14 cellular contexts compared by ENCODE assay signal in the genomic region with DNA sequence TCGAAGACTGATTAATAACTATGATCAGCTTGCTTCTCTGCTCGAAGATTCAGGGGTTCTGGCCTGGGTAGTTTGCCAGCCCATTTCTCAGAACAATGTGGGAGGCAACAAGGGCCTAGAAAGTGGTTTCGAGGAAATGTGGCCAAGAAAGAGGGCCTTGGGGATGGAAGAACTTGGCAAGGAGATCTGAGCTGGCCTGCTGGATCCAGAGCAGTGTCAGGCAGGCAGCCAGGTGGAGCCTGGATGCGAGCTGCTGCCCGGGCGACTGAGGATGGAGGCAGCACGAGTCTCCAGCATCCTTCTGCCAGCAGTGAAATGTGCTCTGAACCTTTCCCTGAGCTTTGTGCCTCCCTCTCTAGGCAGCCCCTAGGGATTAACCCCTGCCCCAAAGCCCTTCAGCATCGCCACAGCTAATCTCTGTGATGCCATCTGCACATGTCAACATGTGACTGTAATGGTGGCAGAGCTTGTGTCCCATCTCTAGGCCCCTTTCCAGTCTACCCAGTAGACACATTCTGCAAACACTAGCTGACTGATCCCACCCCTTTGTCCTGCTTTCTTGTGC.
DNase-seq lines count a peak whose midpoint lies in the region; ATAC-seq and TF ChIP-seq lines count a peak whose summit lies in the region.
"Had no signal": no experiment of that assay in that cellular context is flagged by ENCODE, and none has a peak within 500 bp of the region (broad histone marks: within the 10 kb centered on the region; RNA-seq: fewer than 3 reads in every experiment).

No MANE protein-coding gene starts in this region.

- H3K27me3 ChIP-seq in GM23248 (replicated peaks; ENCODE audit: insufficient read depth) (no peaks in the 10 kb centered on the region), PC-3 (ENCODE audit: low read length) (no peaks in the 10 kb centered on the region), endodermal cell (ENCODE audit: control insufficient read depth, insufficient read depth, low read length, poor library complexity, severe bottlenecking) (no peaks in the 10 kb centered on the region)
- H3K27me3 ChIP-seq: body of pancreas, stomach had no signal

- DNase-seq in GM23248 (peak; percentile 33), PC-3 (no peak), endodermal cell (peak; percentile 42), osteocyte (ENCODE audit: extremely low spot score, unreplicated experiment) (no peak), GM10266 (ENCODE audit: extremely low spot score) (no peak), GM03348 (ENCODE audit: low spot score) (no peak)
- DNase-seq in effector CD8-positive, alpha-beta T cell (lab: John Stamatoyannopoulos, UW), result no peak
- DNase-seq: activated CD8-positive, alpha-beta memory T cell treated with anti-CD3 and anti-CD28 coated beads, Interleukin-2, amount 50 U/mL, for 48 hours; CD4-positive, alpha-beta T cell; SHP77 treated with DMSO at 0.1 percent for 48 hours; stomach had no signal

- H3F3A ChIP-seq in GM23248 (ENCODE audit: insufficient read depth) (peaks cover 5% of the 10 kb centered on the region; the same call in 1 of the 2 replicates), PC-3 (ENCODE audit: low read length, unreplicated experiment) (no peaks in the 10 kb centered on the region)

- H2AFZ ChIP-seq in GM23248 (no peak overlapping the region), PC-3 (ENCODE audit: low read length) (no peak overlapping the region)

- CTCF ChIA-PET in PC-3 (lab: Charles Lee), result no interaction called here

- no peaks in the 10 kb centered on the region for H4K20me1 ChIP-seq in GM23248 (ENCODE audit: insufficient read depth)
- H4K20me1 ChIP-seq in PC-3 (ENCODE audit: low read length), result no peaks in the 10 kb centered on the region

- H3K4me1 Mint-ChIP-seq in endodermal cell (peaks cover 43% of the 10 kb centered on the region), osteocyte (ENCODE audit: unreplicated experiment) (peaks cover 47% of the 10 kb centered on the region)

- POLR2A ChIA-PET in PC-3 (lab: Charles Lee; ENCODE audit: unreplicated experiment), result interaction anchor here (0.6 kb wide), 1 partner anchor 694 kb away, joined by 4 read pairs; no protein-coding TSS in a partner anchor

- WGBS in GM23248 (ENCODE audit: low coverage in 1 of 2, low lambda C conversion rate in 2 of 2, missing lambda C conversion rate in 2 of 2), 2 experiments, result 38 to 39% methylated on average over 8 of the region's 8 CpGs
- WGBS in endodermal cell (ENCODE audit: insufficient coverage in 1 of 2, insufficient read length in 1 of 2), 2 experiments, result 94 to 95% methylated on average over 3 to 8 of the region's 8 CpGs

- ATAC-seq in PC-3, result no peak
- no peak for ATAC-seq in HG03135 (IDR thresholded peaks at IDR 0.05; ENCODE audit: unreplicated experiment)

- no TSS peak for BruUV-seq in PC-3 (replicated peaks; lab: Mats Ljungman, UMichigan)

- in situ Hi-C loops in GM23248 (cut with MboI), result no loop called here

- no peak overlapping the region for H3K27ac ChIP-seq in GM23248
- peak overlapping the region; percentile 25 for H3K27ac ChIP-seq in PC-3 (ENCODE audit: low read length)
- H3K27ac ChIP-seq in endodermal cell (ENCODE audit: low read depth, low read length), result no peak overlapping the region
- H3K27ac ChIP-seq: body of pancreas, stomach had no signal

- H3K9me3 ChIP-seq in GM23248 (ENCODE audit: low read depth) (no peaks in the 10 kb centered on the region), PC-3 (ENCODE audit: low read length) (no peaks in the 10 kb centered on the region), endodermal cell (ENCODE audit: control insufficient read depth, low read length) (no peaks in the 10 kb centered on the region)
- H3K9me3 ChIP-seq: body of pancreas, stomach had no signal

- intact Hi-C loops in PC-3 (cut with micrococcal nuclease), result loop anchor here (5.0 to 10.0 kb wide), 2 partner anchors 51 to 162 kb away; a partner anchor contains a TSS

- H3K79me2 ChIP-seq in GM23248 (ENCODE audit: insufficient read depth), result no peaks in the 10 kb centered on the region
- H3K79me2 ChIP-seq in PC-3 (ENCODE audit: low read length), result no peaks in the 10 kb centered on the region

- H3K4me3 ChIP-seq in GM23248 (no peak overlapping the region), PC-3 (ENCODE audit: low read length) (no peak overlapping the region), endodermal cell (ENCODE audit: low read length) (no peak overlapping the region)
- H3K4me3 ChIP-seq: body of pancreas, stomach had no signal

- H3K27ac Mint-ChIP-seq in endodermal cell (no peak overlapping the region), osteocyte (ENCODE audit: unreplicated experiment) (peak overlapping the region; percentile 92)
- H3K27ac Mint-ChIP-seq: CD4-positive, alpha-beta T cell; mesothelial cell of epicardium had no signal

- TF ChIP-seq CTCF in PC-3 (conservative IDR thresholded peaks at IDR 0.05; ENCODE audit: low read depth, low read length) (no peak), endodermal cell (conservative IDR thresholded peaks at IDR 0.05) (no peak), osteocyte (IDR thresholded peaks at IDR 0.05) (no peak), GM10266 (IDR thresholded peaks at IDR 0.05; ENCODE audit: control insufficient read depth, insufficient read depth, low read depth, missing control alignments) (no peak)

- H3K4me3 Mint-ChIP-seq in endodermal cell, result no peak overlapping the region
- no peak overlapping the region for H3K4me3 Mint-ChIP-seq in osteocyte (ENCODE audit: unreplicated experiment)
- H3K4me3 Mint-ChIP-seq: CD4-positive, alpha-beta T cell; mesothelial cell of epicardium had no signal

- H3K9me2 ChIP-seq in GM23248 (ENCODE audit: insufficient read depth), result no peaks in the 10 kb centered on the region
- no peaks in the 10 kb centered on the region for H3K9me2 ChIP-seq in PC-3 (replicated peaks; ENCODE audit: low read length)

- no peaks in the 10 kb centered on the region for H3K9me3 Mint-ChIP-seq in endodermal cell
- no peaks in the 10 kb centered on the region for H3K9me3 Mint-ChIP-seq in osteocyte (ENCODE audit: unreplicated experiment)
- H3K9me3 Mint-ChIP-seq: CD4-positive, alpha-beta T cell; mesothelial cell of epicardium had no signal

- H3K4me1 ChIP-seq in GM23248 (ENCODE audit: insufficient read depth) (peaks cover 12% of the 10 kb centered on the region), PC-3 (ENCODE audit: insufficient read depth, low read length) (peaks cover 27% of the 10 kb centered on the region), endodermal cell (ENCODE audit: control insufficient read depth, insufficient read depth, low read length) (peaks cover 22% of the 10 kb centered on the region)

- no peak overlapping the region for H3K4me2 ChIP-seq in GM23248 (ENCODE audit: unreplicated experiment)
- peak overlapping the region; percentile 75 for H3K4me2 ChIP-seq in PC-3 (ENCODE audit: low read length)

- H3K36me3 ChIP-seq in GM23248 (ENCODE audit: low read depth) (no peaks in the 10 kb centered on the region), PC-3 (ENCODE audit: low read depth, low read length) (no peaks in the 10 kb centered on the region), endodermal cell (ENCODE audit: control insufficient read depth, insufficient read depth, low read length) (no peaks in the 10 kb centered on the region)
- H3K36me3 ChIP-seq: stomach had no signal

- H3K27me3 Mint-ChIP-seq in endodermal cell (ENCODE audit: insufficient read depth) (peaks cover 8% of the 10 kb centered on the region), osteocyte (ENCODE audit: unreplicated experiment) (no peaks in the 10 kb centered on the region)
- H3K27me3 Mint-ChIP-seq: CD4-positive, alpha-beta T cell had no signal

- no peak overlapping the region for H3K9ac ChIP-seq in GM23248
- H3K9ac ChIP-seq in PC-3 (ENCODE audit: low read length), result no peak overlapping the region
- no peak overlapping the region for H3K9ac ChIP-seq in endodermal cell (ENCODE audit: extremely low read depth, low read length, poor library complexity, severe bottlenecking)

- H3K36me3 Mint-ChIP-seq in endodermal cell (ENCODE audit: low read depth), result no peaks in the 10 kb centered on the region
- no peaks in the 10 kb centered on the region for H3K36me3 Mint-ChIP-seq in osteocyte (ENCODE audit: unreplicated experiment)
- H3K36me3 Mint-ChIP-seq: mesothelial cell of epicardium had no signal

Comparison
In these comparisons a context has a peak if more than half of its experiments do, and no peak if none do; other contexts are left out.
1. DNase-seq: peak in GM23248 (single experiment) and endodermal cell (single experiment); none in PC-3 (single experiment), osteocyte (single experiment), GM10266 (single experiment), GM03348 (single experiment) and effector CD8-positive, alpha-beta T cell (single experiment).